In the genomic region with DNA sequence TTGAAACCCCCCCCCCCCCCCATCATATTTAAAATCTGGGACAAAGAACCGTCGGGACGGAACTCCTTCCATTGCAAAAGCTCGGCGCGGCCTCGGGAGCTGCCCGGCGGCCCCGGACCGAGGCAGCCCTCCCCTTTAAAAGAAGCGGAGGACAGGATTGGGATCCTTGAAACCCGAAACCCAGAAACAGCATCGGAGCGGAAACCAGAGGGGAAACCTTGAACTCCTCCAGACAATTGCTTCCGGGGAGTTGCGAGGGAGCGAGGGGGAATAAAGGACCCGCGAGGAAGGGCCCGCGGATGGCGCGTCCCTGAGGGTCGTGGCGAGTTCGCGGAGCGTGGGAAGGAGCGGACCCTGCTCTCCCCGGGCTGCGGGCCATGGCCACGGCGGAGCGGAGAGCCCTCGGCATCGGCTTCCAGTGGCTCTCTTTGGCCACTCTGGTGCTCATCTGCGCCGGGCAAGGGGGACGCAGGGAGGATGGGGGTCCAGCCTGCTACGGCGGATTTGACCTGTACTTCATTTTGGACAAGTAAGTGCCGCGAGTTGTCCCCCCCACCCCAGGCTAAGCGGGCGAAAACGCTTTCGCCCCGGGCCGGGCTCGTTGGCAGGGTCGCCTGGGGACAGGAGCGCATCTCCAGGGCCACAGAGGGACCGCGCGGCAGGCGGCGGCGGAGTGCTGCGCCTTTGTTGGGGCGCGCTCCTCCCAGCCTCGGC, we compare ENCODE assay signal across 8 cellular contexts. TPM values are rescaled to one million over a fixed set of nuclear protein-coding genes. Genes with fewer than 3 reads are reported as not detected.
A peak's percentile ranks its signal among the peaks of the same experiment; 100 is the strongest.
DNase-seq lines count a peak whose midpoint lies in the region; ATAC-seq and TF ChIP-seq lines count a peak whose summit lies in the region.

A gene (plus strand): TSS at position 57 of the 714 bp plus-strand sequence. CDS start 321 bp downstream, at position 378.

- DNase-seq in Caki2 (ENCODE audit: low read depth) (peak; percentile 34), SK-N-DZ (ENCODE audit: low spot score) (peak; percentile 83), colonic mucosa (peak; percentile 34), kidney tubule cell (ENCODE audit: low spot score) (peak; percentile 50)
- peak in 1 of 2 donors; percentile 58 for DNase-seq in stimulated activated effector memory CD8-positive, alpha-beta T cell treated with anti-CD3 and anti-CD28 coated beads, Interleukin-12 subunit alpha, Interleukin-12 subunit beta, amount 100 ng/mL, for 72 hours (ENCODE audit: low spot score in 2 of 2)

- H3K4me1 Mint-ChIP-seq in stimulated activated effector memory CD8-positive, alpha-beta T cell treated with anti-CD3 and anti-CD28 coated beads, Interleukin-12 subunit alpha, Interleukin-12 subunit beta, amount 100 ng/mL, for 72 hours = peaks cover 19% of the 10 kb centered on the region

- no peak for TF ChIP-seq CTCF in colonic mucosa (IDR thresholded peaks at IDR 0.05)

- intact Hi-C loops in colonic mucosa (cut with DNase I) = loop anchor here (5.0 kb wide), 1 partner anchor 294 kb away; no protein-coding TSS in a partner anchor

- H3K36me3 ChIP-seq in colonic mucosa = no peaks in the 10 kb centered on the region

- peaks cover 4% of the 10 kb centered on the region for H3K4me1 ChIP-seq in colonic mucosa

- ATAC-seq in stimulated activated effector memory CD8-positive, alpha-beta T cell treated with anti-CD3 and anti-CD28 coated beads, Interleukin-12 subunit alpha, Interleukin-12 subunit beta, amount 100 ng/mL, for 72 hours = peak; percentile 64
- ATAC-seq in GM19467 (IDR thresholded peaks at IDR 0.05; ENCODE audit: unreplicated experiment) = no peak
- ATAC-seq in HG03045 (IDR thresholded peaks at IDR 0.05; ENCODE audit: unreplicated experiment) = no peak

- no peak for TF ChIP-seq RAD21 in Ishikawa (IDR thresholded peaks at IDR 0.05; ENCODE audit: low read depth)

- TF ChIP-seq EP300 in Ishikawa (IDR thresholded peaks at IDR 0.05; ENCODE audit: borderline replicate concordance) = no peak

- no peaks in the 10 kb centered on the region for H3K9me3 Mint-ChIP-seq in stimulated activated effector memory CD8-positive, alpha-beta T cell treated with anti-CD3 and anti-CD28 coated beads, Interleukin-12 subunit alpha, Interleukin-12 subunit beta, amount 100 ng/mL, for 72 hours

- peak within 1 kb of the TSS; percentile 74 for H3K27ac ChIP-seq in colonic mucosa

- no peaks in the 10 kb centered on the region for H3K9me3 ChIP-seq in colonic mucosa

- in situ Hi-C loops in Caki2 (cut with HindIII; ENCODE audit: low pct_unique_long_range_greater_than_20kb, low sequenced_read_pairs) = loop anchor here (25.0 kb wide), 1 partner anchor 299 kb away; no protein-coding TSS in a partner anchor

- H3K4me3 Mint-ChIP-seq in stimulated activated effector memory CD8-positive, alpha-beta T cell treated with anti-CD3 and anti-CD28 coated beads, Interleukin-12 subunit alpha, Interleukin-12 subunit beta, amount 100 ng/mL, for 72 hours = peak within 1 kb of the TSS; percentile 71

- peak within 1 kb of the TSS; percentile 38 for H3K27ac Mint-ChIP-seq in stimulated activated effector memory CD8-positive, alpha-beta T cell treated with anti-CD3 and anti-CD28 coated beads, Interleukin-12 subunit alpha, Interleukin-12 subunit beta, amount 100 ng/mL, for 72 hours

- H3K4me3 ChIP-seq in colonic mucosa = peak within 1 kb of the TSS; percentile 55

- peaks cover 22% of the 10 kb centered on the region for H3K27me3 ChIP-seq in colonic mucosa

- peak within 1 kb of the TSS; percentile 37 to 52 for H3K9ac ChIP-seq in colonic mucosa (ENCODE audit: low read depth in 2 of 2, low read length in 2 of 2)

- no peaks in the 10 kb centered on the region for H3K36me3 Mint-ChIP-seq in stimulated activated effector memory CD8-positive, alpha-beta T cell treated with anti-CD3 and anti-CD28 coated beads, Interleukin-12 subunit alpha, Interleukin-12 subunit beta, amount 100 ng/mL, for 72 hours

TF ChIP-seq in Ishikawa, 13 proteins besides CTCF, POLR2A, EP300 and RAD21:
- no peak for TF ChIP-seq YY1 (IDR thresholded peaks at IDR 0.05; ENCODE audit: low read depth)
- TF ChIP-seq, protein P1, sequence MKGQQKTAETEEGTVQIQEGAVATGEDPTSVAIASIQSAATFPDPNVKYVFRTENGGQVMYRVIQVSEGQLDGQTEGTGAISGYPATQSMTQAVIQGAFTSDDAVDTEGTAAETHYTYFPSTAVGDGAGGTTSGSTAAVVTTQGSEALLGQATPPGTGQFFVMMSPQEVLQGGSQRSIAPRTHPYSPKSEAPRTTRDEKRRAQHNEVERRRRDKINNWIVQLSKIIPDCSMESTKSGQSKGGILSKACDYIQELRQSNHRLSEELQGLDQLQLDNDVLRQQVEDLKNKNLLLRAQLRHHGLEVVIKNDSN (IDR thresholded peaks at IDR 0.05) = no peak
- TF ChIP-seq, protein P2, sequence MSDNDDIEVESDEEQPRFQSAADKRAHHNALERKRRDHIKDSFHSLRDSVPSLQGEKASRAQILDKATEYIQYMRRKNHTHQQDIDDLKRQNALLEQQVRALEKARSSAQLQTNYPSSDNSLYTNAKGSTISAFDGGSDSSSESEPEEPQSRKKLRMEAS (IDR thresholded peaks at IDR 0.05) = no peak; the same call in none of the 2 replicates
- TF ChIP-seq TCF12 (IDR thresholded peaks at IDR 0.05; ENCODE audit: low read depth) = peak; percentile 45; the same call in 1 of the 2 replicates
- 0 out of 2 replicates have a peak, but pooled peaks have one; percentile 75 for TF ChIP-seq ZBTB7A (IDR thresholded peaks at IDR 0.05; ENCODE audit: low read depth)
- 0 out of 2 replicates have a peak, but pooled peaks have one; percentile 3 for TF ChIP-seq TEAD4 (IDR thresholded peaks at IDR 0.05)

RNA-seq across cellular contexts. Expression of the gene that starts here (rescaled TPM):
- 1.1 and 2.0 TPM in 2 replicates for total RNA-seq in Caki2 (2014; rRNA removed; shearing (Covaris generic); ENCODE audit: low replicate concordance)
- 25.3 and 25.5 TPM in 2 replicates for polyA plus RNA-seq in SK-N-DZ (2014; cell fraction: cytosol; rRNA removed)
- polyA plus RNA-seq in SK-N-DZ (2014; cell fraction: nucleus; rRNA removed) = 14.9 and 19.1 TPM in 2 replicates
- total RNA-seq in colonic mucosa = 10 to 100 TPM in 1 of 2 donors, 1 to 10 TPM in 1; 8.1 to 17.0 TPM
